1 cellular context compared by ENCODE assay signal in genomic region chr6:19804362-19805145, GRCh38.
A peak's percentile ranks its signal among the peaks of the same experiment; 100 is the strongest.
TF ChIP-seq lines count a peak whose summit lies in the region.

No MANE protein-coding gene starts in this region.

TF ChIP-seq in HEK293, 187 proteins besides CTCF, POLR2A, EP300 and RAD21 (continued from another document):
- TF ChIP-seq ZNF585B (tag by site-specific recombination; IDR thresholded peaks at IDR 0.05) (no peak), WT1 (tag by site-specific recombination; IDR thresholded peaks at IDR 0.05) (peak; percentile 75)
